In the genomic region with DNA sequence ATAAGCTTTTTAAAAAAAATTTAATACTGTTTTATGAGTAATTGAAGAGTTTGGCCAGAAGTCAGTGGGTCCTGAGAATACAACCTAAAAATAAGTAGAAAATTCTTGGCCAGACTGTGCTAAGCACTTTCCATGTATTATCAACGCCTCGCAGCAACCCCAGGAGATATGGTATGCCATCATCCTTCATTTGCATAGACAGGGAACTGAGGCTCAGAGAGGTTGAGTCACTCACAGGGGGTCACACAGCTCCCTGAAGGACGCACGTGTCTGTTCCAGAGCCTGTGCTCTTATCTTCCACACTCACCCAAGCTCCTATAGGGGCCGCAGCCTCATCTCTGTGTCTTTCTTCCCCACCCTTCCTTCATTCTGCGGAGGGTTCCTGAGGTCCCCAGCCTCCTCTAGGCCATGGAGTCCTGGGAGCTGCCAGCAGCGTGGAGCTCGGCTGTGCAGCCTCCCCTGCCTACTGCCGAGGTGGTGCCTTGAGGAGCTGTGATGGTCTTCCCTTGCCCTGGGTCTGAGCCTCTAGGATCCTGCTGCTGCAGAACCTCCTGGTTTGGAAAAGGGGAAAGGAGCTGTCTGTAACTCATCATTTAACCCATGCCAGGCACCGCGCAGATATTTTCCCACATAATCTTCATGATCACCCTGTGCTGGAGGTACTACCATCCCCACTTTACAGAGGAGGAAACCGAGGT, we compare ENCODE assay signal across 2 cellular contexts.
TF ChIP-seq lines count a peak whose summit lies in the region.

No MANE protein-coding gene starts in this region.

TF ChIP-seq in HepG2, 621 proteins besides CTCF, POLR2A, EP300 and RAD21:
- TF ChIP-seq ZNF768 (CRISPR knock-in tag; IDR thresholded peaks at IDR 0.05), result peak; percentile 96
- TF ChIP-seq ZFAT (CRISPR knock-in tag; conservative IDR thresholded peaks at IDR 0.05), result no peak
- TF ChIP-seq SP1 (IDR thresholded peaks at IDR 0.05), result no peak
- TF ChIP-seq SP1 (CRISPR knock-in tag; IDR thresholded peaks at IDR 0.05), result no peak
- TF ChIP-seq ZNF629 (CRISPR knock-in tag; conservative IDR thresholded peaks at IDR 0.05), result peak; percentile 74; the same call in 1 of the 2 replicates

TF ChIP-seq in endothelial cell of umbilical vein, 7 proteins besides CTCF, POLR2A, EP300 and RAD21:
- no peak for TF ChIP-seq MYC (IDR thresholded peaks at IDR 0.05; ENCODE audit: low read depth, low read length)
- no peak for TF ChIP-seq JUN (IDR thresholded peaks at IDR 0.05; ENCODE audit: borderline replicate concordance, insufficient read depth, insufficient read length, low read depth)
- TF ChIP-seq EZH2 (IDR thresholded peaks at IDR 0.05; ENCODE audit: borderline replicate concordance, low read depth, low read length, severe bottlenecking), result no peak
- no peak for TF ChIP-seq POLR2AphosphoS5 (IDR thresholded peaks at IDR 0.05; ENCODE audit: insufficient read depth, low read depth, low read length)
- TF ChIP-seq FOS (IDR thresholded peaks at IDR 0.05; ENCODE audit: borderline replicate concordance, insufficient read depth, low read length), result no peak
- no peak for TF ChIP-seq MAX (IDR thresholded peaks at IDR 0.05; ENCODE audit: insufficient read depth, insufficient read length)
- TF ChIP-seq GATA2 (IDR thresholded peaks at IDR 0.05; ENCODE audit: insufficient read depth, insufficient read length, low read depth, low read length), result no peak
TF ChIP-seq in endothelial cell of umbilical vein: peak in this region for 0.
